In genomic region chr17:17075037-17075755, GRCh38 we compare ENCODE assay signal across 10 cellular contexts. TPM values are rescaled to one million over a fixed set of nuclear protein-coding genes. Genes with fewer than 3 reads are reported as not detected.
DNase-seq lines count a peak whose midpoint lies in the region; ATAC-seq, FAIRE-seq and TF ChIP-seq lines count a peak whose summit lies in the region.
"Had no signal": no experiment of that assay in that cellular context is flagged by ENCODE, and none has a peak within 500 bp of the region (broad histone marks: within the 10 kb centered on the region; RNA-seq: fewer than 3 reads in every experiment).

No MANE protein-coding gene starts in this region.

- TF ChIP-seq CTCF in A549 (IDR thresholded peaks at IDR 0.05): no peak
- TF ChIP-seq CTCF in HFFc6 (IDR thresholded peaks at IDR 0.05): no peak

- POLR2A ChIA-PET in A549 (lab: Yijun Ruan, JAX): no interaction called here

- 84% methylated on average over 10 of the region's 10 CpGs for WGBS in A549 (ENCODE audit: missing lambda C conversion rate)
- WGBS in mesenchymal stem cell: 19% methylated on average over 10 of the region's 10 CpGs

- H3K36me3 Mint-ChIP-seq in HFFc6 (ENCODE audit: low read depth): peaks cover 29% of the 10 kb centered on the region

- peaks cover 80% of the 10 kb centered on the region for H3K4me1 Mint-ChIP-seq in HFFc6 (ENCODE audit: low read depth)

- H3K36me3 ChIP-seq in mesenchymal stem cell (ENCODE audit: control insufficient read depth in 1 of 2, insufficient read depth in 2 of 2, low read depth in 1 of 2, low read length in 2 of 2): peaks cover 39 to 46% of the 10 kb centered on the region in 2 experiments

- TF ChIP-seq POLR2A in A549 (IDR thresholded peaks at IDR 0.05; ENCODE audit: low read length): no peak

- H3K9me3 ChIP-seq in A549 (no peaks in the 10 kb centered on the region), mesenchymal stem cell (ENCODE audit: control insufficient read depth, low read length) (no peaks in the 10 kb centered on the region)

- no peak overlapping the region for H3K23ac ChIP-seq in mesenchymal stem cell (ENCODE audit: low read length in 2 of 2)

- no peak overlapping the region for H3K18ac ChIP-seq in mesenchymal stem cell (ENCODE audit: low read depth in 1 of 2, low read length in 2 of 2)

- H3K4me1 ChIP-seq in A549 (peaks cover 99% of the 10 kb centered on the region), mesenchymal stem cell (ENCODE audit: control insufficient read depth, insufficient read depth, low read depth, low read length) (peaks cover 34% of the 10 kb centered on the region)

- no peak overlapping the region for H2AFZ ChIP-seq in mesenchymal stem cell (ENCODE audit: low read depth, low read length)

- H3K27ac Mint-ChIP-seq in HFFc6: peak overlapping the region; percentile 76

- no peak overlapping the region for H2BK12ac ChIP-seq in mesenchymal stem cell (ENCODE audit: low read length in 2 of 2)

- no peaks in the 10 kb centered on the region for H3K27me3 Mint-ChIP-seq in HFFc6 (ENCODE audit: insufficient read depth)

- peaks cover 48% of the 10 kb centered on the region for H3K79me1 ChIP-seq in mesenchymal stem cell (replicated peaks; ENCODE audit: low read length, poor library complexity, severe bottlenecking)

- H2AK5ac ChIP-seq in mesenchymal stem cell (ENCODE audit: low read length, severe bottlenecking): no peak overlapping the region

- no peak overlapping the region for H2BK15ac ChIP-seq in mesenchymal stem cell (ENCODE audit: low read depth, poor library complexity, severe bottlenecking)

- TF ChIP-seq RAD21 in A549 (conservative IDR thresholded peaks at IDR 0.05 in 1 of 2, IDR thresholded peaks at IDR 0.05 in 1 of 2): no peak

- H4K91ac ChIP-seq in mesenchymal stem cell (ENCODE audit: low read length): no peak overlapping the region

- no peak for FAIRE-seq in A549 (lab: Jason Lieb, UNC)

- no peak overlapping the region for H3K4me3 ChIP-seq in A549
- no peak overlapping the region for H3K4me3 ChIP-seq in mesenchymal stem cell (ENCODE audit: insufficient read depth in 1 of 2, low read depth in 1 of 2, low read length in 2 of 2)

- no peak for ATAC-seq in A549
- ATAC-seq in HG02759 (IDR thresholded peaks at IDR 0.05; ENCODE audit: unreplicated experiment): no peak
- ATAC-seq: HCT116 had no signal

- H3K9ac ChIP-seq in mesenchymal stem cell (ENCODE audit: low read length): peak overlapping the region; percentile 5

- H3K27ac ChIP-seq in A549 (peak overlapping the region; percentile 40 to 64; a peak in 4 of 6 replicates), mesenchymal stem cell (ENCODE audit: low read length, poor library complexity, severe bottlenecking) (peak overlapping the region; percentile 53)

- peak overlapping the region; percentile 16 for H3K4me3 Mint-ChIP-seq in HFFc6

- no peaks in the 10 kb centered on the region for H3K9me3 Mint-ChIP-seq in HFFc6

- H3K14ac ChIP-seq in mesenchymal stem cell (ENCODE audit: low read length in 2 of 2): no peak overlapping the region

- no peak overlapping the region for H2BK5ac ChIP-seq in mesenchymal stem cell (ENCODE audit: low read depth, low read length, poor library complexity, severe bottlenecking)

- no peaks in the 10 kb centered on the region for H3K27me3 ChIP-seq in mesenchymal stem cell (ENCODE audit: control insufficient read depth in 1 of 2, insufficient read depth in 1 of 2, low read length in 2 of 2)

- no peak overlapping the region for H3K4ac ChIP-seq in mesenchymal stem cell (ENCODE audit: low read depth in 1 of 2, low read length in 2 of 2)

- H3K4me2 ChIP-seq in A549 (0 out of 3 replicates have a peak overlapping the region, but pooled peaks have one; percentile 43), mesenchymal stem cell (ENCODE audit: low read length, poor library complexity, severe bottlenecking) (no peak overlapping the region)

- H2BK120ac ChIP-seq in mesenchymal stem cell (ENCODE audit: low read depth, low read length): no peak overlapping the region

- DNase-seq in A549 (ENCODE audit: low read depth in 1 of 2, low spot score in 1 of 2) (no peak), HFFc6 (peak; percentile 38), dermis blood vessel endothelial cell (peak; percentile 80), mesenchymal stem cell (peak; percentile 92), GM19240 (ENCODE audit: insufficient read length, low spot score) (no peak), NAMALWA (ENCODE audit: low spot score) (no peak), activated gamma-delta T cell treated with Interleukin-2 at 50 U/mL for 16 hours (no peak)
- DNase-seq: MM.1S had no signal

- no peak overlapping the region for H4K8ac ChIP-seq in mesenchymal stem cell (ENCODE audit: low read length)

- TF ChIP-seq EP300 in A549 (IDR thresholded peaks at IDR 0.05): no peak

- CTCF ChIA-PET in A549 (lab: Yijun Ruan, JAX): interaction anchor here (0.6 to 1.4 kb wide), 2 partner anchors 12 to 39 kb away, joined by 3 to 4 read pairs; no protein-coding TSS in a partner anchor

TF ChIP-seq in A549, 52 proteins besides CTCF, POLR2A, EP300 and RAD21:
- TF ChIP-seq POLR2AphosphoS2 (conservative IDR thresholded peaks at IDR 0.05; ENCODE audit: low read length) (no peak), CHD4 (IDR thresholded peaks at IDR 0.05; ENCODE audit: borderline replicate concordance) (no peak), HOXB13 (CRISPR knock-in tag; IDR thresholded peaks at IDR 0.05; ENCODE audit: low read depth) (no peak), RCOR1 (IDR thresholded peaks at IDR 0.05; ENCODE audit: low read depth, low read length) (no peak), ESRRA (IDR thresholded peaks at IDR 0.05; ENCODE audit: borderline replicate concordance, low read length) (no peak), MAZ (IDR thresholded peaks at IDR 0.05; ENCODE audit: borderline replicate concordance, low read depth, low read length) (no peak), NPAS2 (CRISPR knock-in tag; IDR thresholded peaks at IDR 0.05; ENCODE audit: borderline replicate concordance) (no peak), ZNF302 (CRISPR knock-in tag; IDR thresholded peaks at IDR 0.05) (no peak), ZC3H11A (IDR thresholded peaks at IDR 0.05) (no peak), RFX5 (IDR thresholded peaks at IDR 0.05) (no peak)
- TF ChIP-seq, protein P1, sequence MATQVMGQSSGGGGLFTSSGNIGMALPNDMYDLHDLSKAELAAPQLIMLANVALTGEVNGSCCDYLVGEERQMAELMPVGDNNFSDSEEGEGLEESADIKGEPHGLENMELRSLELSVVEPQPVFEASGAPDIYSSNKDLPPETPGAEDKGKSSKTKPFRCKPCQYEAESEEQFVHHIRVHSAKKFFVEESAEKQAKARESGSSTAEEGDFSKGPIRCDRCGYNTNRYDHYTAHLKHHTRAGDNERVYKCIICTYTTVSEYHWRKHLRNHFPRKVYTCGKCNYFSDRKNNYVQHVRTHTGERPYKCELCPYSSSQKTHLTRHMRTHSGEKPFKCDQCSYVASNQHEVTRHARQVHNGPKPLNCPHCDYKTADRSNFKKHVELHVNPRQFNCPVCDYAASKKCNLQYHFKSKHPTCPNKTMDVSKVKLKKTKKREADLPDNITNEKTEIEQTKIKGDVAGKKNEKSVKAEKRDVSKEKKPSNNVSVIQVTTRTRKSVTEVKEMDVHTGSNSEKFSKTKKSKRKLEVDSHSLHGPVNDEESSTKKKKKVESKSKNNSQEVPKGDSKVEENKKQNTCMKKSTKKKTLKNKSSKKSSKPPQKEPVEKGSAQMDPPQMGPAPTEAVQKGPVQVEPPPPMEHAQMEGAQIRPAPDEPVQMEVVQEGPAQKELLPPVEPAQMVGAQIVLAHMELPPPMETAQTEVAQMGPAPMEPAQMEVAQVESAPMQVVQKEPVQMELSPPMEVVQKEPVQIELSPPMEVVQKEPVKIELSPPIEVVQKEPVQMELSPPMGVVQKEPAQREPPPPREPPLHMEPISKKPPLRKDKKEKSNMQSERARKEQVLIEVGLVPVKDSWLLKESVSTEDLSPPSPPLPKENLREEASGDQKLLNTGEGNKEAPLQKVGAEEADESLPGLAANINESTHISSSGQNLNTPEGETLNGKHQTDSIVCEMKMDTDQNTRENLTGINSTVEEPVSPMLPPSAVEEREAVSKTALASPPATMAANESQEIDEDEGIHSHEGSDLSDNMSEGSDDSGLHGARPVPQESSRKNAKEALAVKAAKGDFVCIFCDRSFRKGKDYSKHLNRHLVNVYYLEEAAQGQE (IDR thresholded peaks at IDR 0.05): no peak
- TF ChIP-seq, protein P2, sequence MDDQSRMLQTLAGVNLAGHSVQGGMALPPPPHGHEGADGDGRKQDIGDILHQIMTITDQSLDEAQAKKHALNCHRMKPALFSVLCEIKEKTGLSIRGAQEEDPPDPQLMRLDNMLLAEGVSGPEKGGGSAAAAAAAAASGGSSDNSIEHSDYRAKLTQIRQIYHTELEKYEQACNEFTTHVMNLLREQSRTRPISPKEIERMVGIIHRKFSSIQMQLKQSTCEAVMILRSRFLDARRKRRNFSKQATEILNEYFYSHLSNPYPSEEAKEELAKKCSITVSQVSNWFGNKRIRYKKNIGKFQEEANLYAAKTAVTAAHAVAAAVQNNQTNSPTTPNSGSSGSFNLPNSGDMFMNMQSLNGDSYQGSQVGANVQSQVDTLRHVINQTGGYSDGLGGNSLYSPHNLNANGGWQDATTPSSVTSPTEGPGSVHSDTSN (IDR thresholded peaks at IDR 0.05): no peak

RNA-seq across cellular contexts. Expression of gene MPRIP, which starts 32.9 kb away (rescaled TPM):
- polyA plus RNA-seq in A549 (2011; rRNA removed) (147 and 200 TPM in 2 replicates), A549 (2017; fragmentation: RNase III; extraction: RNeasy Plus Mini Kit Qiagen cat#74134 plus additional on column Dnase treatment) (192 to 240 TPM (median 228 TPM) in 3 replicates)
- 170 and 183 TPM in 2 replicates for polyA plus RNA-seq in A549 (2012; cell fraction: cytosol; rRNA removed)
- polyA plus RNA-seq in A549 (2012; cell fraction: nucleus; rRNA removed): 347 and 385 TPM in 2 replicates
- 215 and 250 TPM in 2 replicates for polyA minus RNA-seq in A549 (2011; rRNA and poly(A)+ RNA removed)
- total RNA-seq in HFFc6 (2021; fragmentation: NEBNext Ultra II Directional; extraction: Animal tissue kit (Norgen Biotek cat#: 25700)): 100 to 1,000 TPM; 350 to 409 (median 372) TPM
- 105 and 175 TPM in 2 replicates for total RNA-seq in dermis blood vessel endothelial cell
- polyA plus RNA-seq in mesenchymal stem cell (2013, experiment 1 of 2): 112 TPM
- 112 TPM for polyA plus RNA-seq in mesenchymal stem cell (2013, experiment 2 of 2)

Comparison
In these comparisons a context has a peak if more than half of its experiments do, and no peak if none do; other contexts are left out.
1. DNase-seq: peak in HFFc6 (single experiment), dermis blood vessel endothelial cell (single experiment) and mesenchymal stem cell (single experiment); none in A549 (0 of 2), GM19240 (single experiment), NAMALWA (single experiment) and activated gamma-delta T cell treated with Interleukin-2 at 50 U/mL for 16 hours (single experiment).